11 cellular contexts compared by ENCODE assay signal in genomic region chr12:117188121-117188665, GRCh38. TPM values are rescaled to one million over a fixed set of nuclear protein-coding genes. Genes with fewer than 3 reads are reported as not detected.
DNase-seq lines count a peak whose midpoint lies in the region; ATAC-seq, FAIRE-seq and TF ChIP-seq lines count a peak whose summit lies in the region.
"Had no signal": no experiment of that assay in that cellular context is flagged by ENCODE, and none has a peak within 500 bp of the region (broad histone marks: within the 10 kb centered on the region; RNA-seq: fewer than 3 reads in every experiment).

No MANE protein-coding gene starts in this region.

- POLR2A ChIA-PET in activated CD8-positive, alpha-beta T cell treated with anti-CD3 and anti-CD28 coated beads, Interleukin-2, amount 10 ng/mL, durations not matched to agents 7 days and 5 days (lab: Charles Lee), result interaction anchor here (0.7 kb wide), 1 partner anchor 11 kb away, joined by 3 read pairs; no protein-coding TSS in a partner anchor

- DNase-seq in activated naive CD4-positive, alpha-beta T cell (lab: John Stamatoyannopoulos, UW), result no peak
- DNase-seq in activated CD8-positive, alpha-beta T cell treated with anti-CD3 and anti-CD28 coated beads, Interleukin-2, amount 10 ng/mL, durations not matched to agents 7 days and 5 days, result no peak
- DNase-seq in right lobe of liver, result no peak
- no peak for DNase-seq in type B pancreatic cell (ENCODE audit: extremely low spot score, unreplicated experiment)
- DNase-seq in AG20443 (ENCODE audit: low spot score), result no peak
- no peak for DNase-seq in small intestine
- DNase-seq: activated CD4-positive, CD25-positive, alpha-beta regulatory T cell treated with anti-CD3 and anti-CD28 coated beads, Interleukin-2, amount 50 U/mL, for 72 hours; aorta had no signal

- H3K4me3 Mint-ChIP-seq in activated naive CD4-positive, alpha-beta T cell treated with anti-CD3 and anti-CD28 coated beads, Interleukin-2, amount 50 U/mL, for 24 hours, result peak overlapping the region; percentile 96
- H3K4me3 Mint-ChIP-seq in activated CD8-positive, alpha-beta T cell treated with anti-CD3 and anti-CD28 coated beads, Interleukin-2, amount 10 ng/mL, durations not matched to agents 7 days and 5 days, result peak overlapping the region; percentile 88
- peak overlapping the region; percentile 90 for H3K4me3 Mint-ChIP-seq in type B pancreatic cell

- no peaks in the 10 kb centered on the region for H3K27me3 Mint-ChIP-seq in activated naive CD4-positive, alpha-beta T cell treated with anti-CD3 and anti-CD28 coated beads, Interleukin-2, amount 50 U/mL, for 24 hours
- H3K27me3 Mint-ChIP-seq in activated CD8-positive, alpha-beta T cell treated with anti-CD3 and anti-CD28 coated beads, Interleukin-2, amount 10 ng/mL, durations not matched to agents 7 days and 5 days (ENCODE audit: low read depth), result peaks cover 10% of the 10 kb centered on the region
- peaks cover 4% of the 10 kb centered on the region for H3K27me3 Mint-ChIP-seq in type B pancreatic cell

- intact Hi-C loops in right lobe of liver (cut with DNase I), result no loop called here

- no peaks in the 10 kb centered on the region for H3K27me3 ChIP-seq in right lobe of liver
- no peaks in the 10 kb centered on the region for H3K27me3 ChIP-seq in small intestine (ENCODE audit: control insufficient read depth in 2 of 2, insufficient read depth in 2 of 2, low read length in 2 of 2)

- ATAC-seq in activated CD8-positive, alpha-beta T cell treated with anti-CD3 and anti-CD28 coated beads, Interleukin-2, amount 10 ng/mL, durations not matched to agents 7 days and 5 days, result no peak
- no peak for ATAC-seq in right lobe of liver
- no peak for ATAC-seq in HG02870 (IDR thresholded peaks at IDR 0.05; ENCODE audit: unreplicated experiment)

- no peak overlapping the region for H3K4me3 ChIP-seq in right lobe of liver
- H3K4me3 ChIP-seq in small intestine (ENCODE audit: low read depth in 1 of 2, low read length in 2 of 2), result no peak overlapping the region

- FAIRE-seq in small intestine (lab: Jason Lieb, UNC), result no peak

- peaks cover 39% of the 10 kb centered on the region for H3K4me1 Mint-ChIP-seq in activated naive CD4-positive, alpha-beta T cell treated with anti-CD3 and anti-CD28 coated beads, Interleukin-2, amount 50 U/mL, for 24 hours
- peaks cover 25% of the 10 kb centered on the region for H3K4me1 Mint-ChIP-seq in activated CD8-positive, alpha-beta T cell treated with anti-CD3 and anti-CD28 coated beads, Interleukin-2, amount 10 ng/mL, durations not matched to agents 7 days and 5 days (ENCODE audit: low read depth)
- H3K4me1 Mint-ChIP-seq in type B pancreatic cell (ENCODE audit: unreplicated experiment), result peaks cover 24% of the 10 kb centered on the region

- peak overlapping the region; percentile 14 to 86 (median 86) for H3K27ac ChIP-seq in right lobe of liver
- H3K27ac ChIP-seq in small intestine (ENCODE audit: low read depth in 1 of 2, low read length in 1 of 2), result no peak overlapping the region
- H3K27ac ChIP-seq: epithelial cell of prostate had no signal

- H3K9me3 ChIP-seq in right lobe of liver (no peaks in the 10 kb centered on the region), small intestine (ENCODE audit: control insufficient read depth, low read depth) (no peaks in the 10 kb centered on the region)

- 39% methylated on average over 6 of the region's 12 CpGs for WGBS in right lobe of liver (ENCODE audit: insufficient coverage, low coverage, low lambda C conversion rate, missing lambda C conversion rate)
- WGBS in small intestine, 3 donors, result 80 to 90% (median 85%) methylated on average over 12 of the region's 12 CpGs

- CTCF ChIA-PET in activated CD8-positive, alpha-beta T cell treated with anti-CD3 and anti-CD28 coated beads, Interleukin-2, amount 10 ng/mL, durations not matched to agents 7 days and 5 days (lab: Charles Lee), result no interaction called here

- TF ChIP-seq POLR2A in right lobe of liver (IDR thresholded peaks at IDR 0.05), result no peak

- no peaks in the 10 kb centered on the region for H3K9me3 Mint-ChIP-seq in activated naive CD4-positive, alpha-beta T cell treated with anti-CD3 and anti-CD28 coated beads, Interleukin-2, amount 50 U/mL, for 24 hours
- H3K9me3 Mint-ChIP-seq in activated CD8-positive, alpha-beta T cell treated with anti-CD3 and anti-CD28 coated beads, Interleukin-2, amount 10 ng/mL, durations not matched to agents 7 days and 5 days (ENCODE audit: insufficient read depth), result no peaks in the 10 kb centered on the region
- H3K9me3 Mint-ChIP-seq in type B pancreatic cell, result peaks cover 4% of the 10 kb centered on the region

- peaks cover 0 to 30% (median 11%) of the 10 kb centered on the region in 4 donors for H3K4me1 ChIP-seq in right lobe of liver
- no peaks in the 10 kb centered on the region for H3K4me1 ChIP-seq in small intestine (ENCODE audit: control insufficient read depth in 2 of 2, insufficient read depth in 1 of 2, low read depth in 1 of 2, low read length in 1 of 2)

- H3K27ac Mint-ChIP-seq in activated naive CD4-positive, alpha-beta T cell treated with anti-CD3 and anti-CD28 coated beads, Interleukin-2, amount 50 U/mL, for 24 hours, result peak overlapping the region; percentile 35
- no peak overlapping the region for H3K27ac Mint-ChIP-seq in activated CD8-positive, alpha-beta T cell treated with anti-CD3 and anti-CD28 coated beads, Interleukin-2, amount 10 ng/mL, durations not matched to agents 7 days and 5 days
- H3K27ac Mint-ChIP-seq in type B pancreatic cell, result no peak overlapping the region

- no peak for TF ChIP-seq CTCF in right lobe of liver (IDR thresholded peaks at IDR 0.05)
- no peak for TF ChIP-seq CTCF in type B pancreatic cell (conservative IDR thresholded peaks at IDR 0.05)

- H3K36me3 ChIP-seq in right lobe of liver (peaks cover 0 to 28% (median 10%) of the 10 kb centered on the region in 4 donors), small intestine (ENCODE audit: control insufficient read depth in 2 of 2, insufficient read depth in 2 of 2, low read length in 2 of 2) (peaks cover 0 to 6% of the 10 kb centered on the region in 2 donors)

- peaks cover 18% of the 10 kb centered on the region for H3K36me3 Mint-ChIP-seq in activated naive CD4-positive, alpha-beta T cell treated with anti-CD3 and anti-CD28 coated beads, Interleukin-2, amount 50 U/mL, for 24 hours
- H3K36me3 Mint-ChIP-seq in activated CD8-positive, alpha-beta T cell treated with anti-CD3 and anti-CD28 coated beads, Interleukin-2, amount 10 ng/mL, durations not matched to agents 7 days and 5 days (ENCODE audit: low read depth), result peaks cover 45% of the 10 kb centered on the region
- H3K36me3 Mint-ChIP-seq in type B pancreatic cell, result peaks cover 28% of the 10 kb centered on the region

RNA-seq across cellular contexts. Expression of gene FBXO21, which starts 2.1 kb away (rescaled TPM):
- 10 to 100 TPM; 26.3 to 29.6 TPM for total RNA-seq in activated CD8-positive, alpha-beta T cell treated with anti-CD3 and anti-CD28 coated beads, Interleukin-2, amount 10 ng/mL, durations not matched to agents 7 days and 5 days
- total RNA-seq in right lobe of liver (10 to 100 TPM; 12.8 to 28.7 (median 20.1) TPM), type B pancreatic cell (ENCODE audit: low replicate concordance) (53.3 and 64.0 TPM in 2 replicates)
- polyA plus RNA-seq in small intestine, result 10 to 100 TPM in 1 of 3 donors, 1 to 10 TPM in 2; 6.8 to 16.8 (median 8.5) TPM

Comparison
In these comparisons a context has a peak if more than half of its experiments do, and no peak if none do; other contexts are left out.
1. H3K27ac ChIP-seq: peak in right lobe of liver (3 of 3); none in small intestine (0 of 2).
2. Peak in every context shown above with its lines, with median percentiles within 50 percentile points of each other: H3K4me3 Mint-ChIP-seq.